In the genomic region with DNA sequence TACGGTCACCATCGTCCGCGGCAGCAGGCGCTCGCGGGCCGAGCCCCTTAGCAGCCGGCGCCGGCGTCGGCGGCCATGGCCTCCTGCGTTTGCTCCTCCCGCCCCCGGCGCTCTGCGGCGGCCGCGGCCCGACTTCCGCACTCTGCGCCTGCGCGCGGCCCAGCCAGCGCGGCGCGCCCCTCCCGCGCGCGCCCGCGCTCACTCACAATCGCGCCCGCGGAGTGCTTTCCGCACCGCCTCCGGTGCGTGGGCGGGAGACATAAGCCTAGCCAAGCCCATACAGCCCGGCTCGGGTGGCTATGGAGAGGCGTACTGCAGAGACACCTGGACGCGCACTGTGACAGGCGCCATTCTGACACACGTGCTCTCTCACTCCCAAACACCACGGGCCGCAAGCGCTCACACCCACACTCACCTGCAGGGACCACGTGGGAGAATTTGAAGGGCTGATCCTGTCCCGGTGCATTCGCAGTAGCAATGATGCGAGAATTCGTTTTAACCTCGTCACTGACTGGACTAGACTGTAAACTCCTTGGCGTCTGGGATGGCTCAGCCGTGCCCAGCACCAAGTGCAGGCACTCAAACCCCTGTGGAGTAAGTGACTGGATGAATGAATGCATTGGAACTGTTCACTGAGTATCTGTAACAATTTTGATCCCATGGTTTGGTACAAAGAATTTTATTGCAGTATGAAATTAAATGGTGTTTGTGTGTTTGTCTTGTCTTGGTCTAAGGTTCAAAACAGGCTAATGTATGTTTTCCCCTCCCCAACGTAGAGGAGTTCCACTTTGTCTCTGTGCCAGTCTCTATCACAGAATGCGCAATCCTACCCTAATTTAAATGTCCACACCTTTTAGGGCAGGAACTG, we compare ENCODE assay signal across 8 cellular contexts. TPM values are rescaled to one million over a fixed set of nuclear protein-coding genes. Genes with fewer than 3 reads are reported as not detected.
DNase-seq lines count a peak whose midpoint lies in the region; ATAC-seq, FAIRE-seq and TF ChIP-seq lines count a peak whose summit lies in the region.

A gene with protein sequence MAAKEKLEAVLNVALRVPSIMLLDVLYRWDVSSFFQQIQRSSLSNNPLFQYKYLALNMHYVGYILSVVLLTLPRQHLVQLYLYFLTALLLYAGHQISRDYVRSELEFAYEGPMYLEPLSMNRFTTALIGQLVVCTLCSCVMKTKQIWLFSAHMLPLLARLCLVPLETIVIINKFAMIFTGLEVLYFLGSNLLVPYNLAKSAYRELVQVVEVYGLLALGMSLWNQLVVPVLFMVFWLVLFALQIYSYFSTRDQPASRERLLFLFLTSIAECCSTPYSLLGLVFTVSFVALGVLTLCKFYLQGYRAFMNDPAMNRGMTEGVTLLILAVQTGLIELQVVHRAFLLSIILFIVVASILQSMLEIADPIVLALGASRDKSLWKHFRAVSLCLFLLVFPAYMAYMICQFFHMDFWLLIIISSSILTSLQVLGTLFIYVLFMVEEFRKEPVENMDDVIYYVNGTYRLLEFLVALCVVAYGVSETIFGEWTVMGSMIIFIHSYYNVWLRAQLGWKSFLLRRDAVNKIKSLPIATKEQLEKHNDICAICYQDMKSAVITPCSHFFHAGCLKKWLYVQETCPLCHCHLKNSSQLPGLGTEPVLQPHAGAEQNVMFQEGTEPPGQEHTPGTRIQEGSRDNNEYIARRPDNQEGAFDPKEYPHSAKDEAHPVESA (minus strand): TSS at position 116 of the 868 bp plus-strand sequence. CDS start 5,936 bp downstream, outside the sequence.

- CTCF ChIA-PET in A549 (lab: Yijun Ruan, JAX) = interaction anchor here (2.7 to 4.0 kb wide), 2 partner anchors 11 to 52 kb away, joined by 11 to 22 read pairs; no protein-coding TSS in a partner anchor

- peak; percentile 45; the same call in 1 of the 2 replicates for TF ChIP-seq POLR2A in A549 (IDR thresholded peaks at IDR 0.05; ENCODE audit: low read length)

- no peak; a peak in 1 of 5 replicates for TF ChIP-seq RAD21 in A549 (conservative IDR thresholded peaks at IDR 0.05 in 1 of 2, IDR thresholded peaks at IDR 0.05 in 1 of 2)

- POLR2A ChIA-PET in A549 (lab: Yijun Ruan, JAX) = interaction anchor here (1.9 to 2.3 kb wide), 2 partner anchors 31 to 53 kb away, joined by 5 to 14 read pairs; no protein-coding TSS in a partner anchor

- H3K27ac ChIP-seq in A549 = peak within 1 kb of the TSS; percentile 97 to 100

- H3K4me3 ChIP-seq in A549 = peak within 1 kb of the TSS; percentile 77
- peak within 1 kb of the TSS; percentile 79 for H3K4me3 ChIP-seq in WI38 (ENCODE audit: low read depth, low read length)
- H3K4me3 ChIP-seq in bronchial epithelial cell (ENCODE audit: low read depth, low read length) = peak within 1 kb of the TSS; percentile 94

- no peaks in the 10 kb centered on the region for H3K27me3 ChIP-seq in bronchial epithelial cell (ENCODE audit: control insufficient read depth, insufficient read depth, low read length)

- WGBS in A549 (ENCODE audit: missing lambda C conversion rate) = 1% methylated on average over 9 of the region's 67 CpGs

- TF ChIP-seq EP300 in A549 (IDR thresholded peaks at IDR 0.05) = no peak

- H3K36me3 ChIP-seq in bronchial epithelial cell (ENCODE audit: control insufficient read depth, insufficient read depth, low read length) = no peaks in the 10 kb centered on the region

- ATAC-seq in A549 (peak; percentile 74 to 80), GM18858 (IDR thresholded peaks at IDR 0.05; ENCODE audit: unreplicated experiment) (peak; percentile 63), HG03066 (IDR thresholded peaks at IDR 0.05; ENCODE audit: low read depth, unreplicated experiment) (peak; percentile 64)

- H3K4me1 ChIP-seq in A549 = peaks cover 27% of the 10 kb centered on the region

- no peaks in the 10 kb centered on the region for H3K9me3 ChIP-seq in A549

- DNase-seq in A549 (ENCODE audit: low read depth in 1 of 2, low spot score in 1 of 2) (peak; percentile 74 to 86), NCI-H2196 (lab: John Stamatoyannopoulos, UW; ENCODE audit: unreplicated experiment) (peak; percentile 81), bronchial epithelial cell (ENCODE audit: low read depth) (peak; percentile 83), iris pigment epithelial cell (ENCODE audit: low read depth) (peak; percentile 84)
- peak; percentile 95 for DNase-seq in stimulated activated CD4-positive, alpha-beta T cell treated with anti-CD3 and anti-CD28 coated beads, Interleukin-12 subunit alpha, Interleukin-12 subunit beta, amount 100 ng/mL, for 4 hours

- H3K4me2 ChIP-seq in A549 = peak within 1 kb of the TSS; percentile 94

- no peak for FAIRE-seq in A549 (lab: Jason Lieb, UNC)
- FAIRE-seq in bronchial epithelial cell (lab: Jason Lieb, UNC) = peak; percentile 95

- TF ChIP-seq CTCF in A549 (IDR thresholded peaks at IDR 0.05) (no peak), WI38 (IDR thresholded peaks at IDR 0.05; ENCODE audit: low read depth, low read length) (no peak), bronchial epithelial cell (IDR thresholded peaks at IDR 0.05; ENCODE audit: insufficient read depth, low read length, severe bottlenecking) (no peak)

TF ChIP-seq in A549, 52 proteins besides CTCF, POLR2A, EP300 and RAD21 (continues in another document):
- TF ChIP-seq RCOR1 (IDR thresholded peaks at IDR 0.05; ENCODE audit: low read depth, low read length) = no peak
- TF ChIP-seq POLR2AphosphoS2 (conservative IDR thresholded peaks at IDR 0.05; ENCODE audit: low read length) = no peak
- TF ChIP-seq CBX2 (IDR thresholded peaks at IDR 0.05; ENCODE audit: borderline replicate concordance, low read depth) = no peak
- TF ChIP-seq HEYL (CRISPR knock-in tag; IDR thresholded peaks at IDR 0.05) = peak; percentile 39; the same call in 1 of the 2 replicates
- no peak for TF ChIP-seq PHF8 (IDR thresholded peaks at IDR 0.05; ENCODE audit: borderline replicate concordance, low read depth)
- TF ChIP-seq HOXB5 (CRISPR knock-in tag; IDR thresholded peaks at IDR 0.05) = peak; percentile 48; the same call in 1 of the 2 replicates
- TF ChIP-seq, protein P1, sequence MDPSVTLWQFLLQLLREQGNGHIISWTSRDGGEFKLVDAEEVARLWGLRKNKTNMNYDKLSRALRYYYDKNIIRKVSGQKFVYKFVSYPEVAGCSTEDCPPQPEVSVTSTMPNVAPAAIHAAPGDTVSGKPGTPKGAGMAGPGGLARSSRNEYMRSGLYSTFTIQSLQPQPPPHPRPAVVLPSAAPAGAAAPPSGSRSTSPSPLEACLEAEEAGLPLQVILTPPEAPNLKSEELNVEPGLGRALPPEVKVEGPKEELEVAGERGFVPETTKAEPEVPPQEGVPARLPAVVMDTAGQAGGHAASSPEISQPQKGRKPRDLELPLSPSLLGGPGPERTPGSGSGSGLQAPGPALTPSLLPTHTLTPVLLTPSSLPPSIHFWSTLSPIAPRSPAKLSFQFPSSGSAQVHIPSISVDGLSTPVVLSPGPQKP (IDR thresholded peaks at IDR 0.05; ENCODE audit: low read depth, low read length) = no peak
- no peak for TF ChIP-seq FOSL2 (IDR thresholded peaks at IDR 0.05)
- no peak for TF ChIP-seq FOSL2 (CRISPR knock-in tag; IDR thresholded peaks at IDR 0.05)
- TF ChIP-seq, protein P2, sequence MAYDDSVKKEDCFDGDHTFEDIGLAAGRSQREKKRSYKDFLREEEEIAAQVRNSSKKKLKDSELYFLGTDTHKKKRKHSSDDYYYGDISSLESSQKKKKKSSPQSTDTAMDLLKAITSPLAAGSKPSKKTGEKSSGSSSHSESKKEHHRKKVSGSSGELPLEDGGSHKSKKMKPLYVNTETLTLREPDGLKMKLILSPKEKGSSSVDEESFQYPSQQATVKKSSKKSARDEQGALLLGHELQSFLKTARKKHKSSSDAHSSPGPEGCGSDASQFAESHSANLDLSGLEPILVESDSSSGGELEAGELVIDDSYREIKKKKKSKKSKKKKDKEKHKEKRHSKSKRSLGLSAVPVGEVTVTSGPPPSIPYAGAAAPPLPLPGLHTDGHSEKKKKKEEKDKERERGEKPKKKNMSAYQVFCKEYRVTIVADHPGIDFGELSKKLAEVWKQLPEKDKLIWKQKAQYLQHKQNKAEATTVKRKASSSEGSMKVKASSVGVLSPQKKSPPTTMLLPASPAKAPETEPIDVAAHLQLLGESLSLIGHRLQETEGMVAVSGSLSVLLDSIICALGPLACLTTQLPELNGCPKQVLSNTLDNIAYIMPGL (CRISPR knock-in tag; IDR thresholded peaks at IDR 0.05; ENCODE audit: borderline replicate concordance) = no peak
- TF ChIP-seq HDAC2 (IDR thresholded peaks at IDR 0.05) = 0 out of 2 replicates have a peak, but pooled peaks have one; percentile 48
- no peak for TF ChIP-seq NR3C1 (IDR thresholded peaks at IDR 0.05)
- TF ChIP-seq SMC3 (IDR thresholded peaks at IDR 0.05) = no peak; the same call in 2 of the 3 replicates
- no peak for TF ChIP-seq RFX5 (IDR thresholded peaks at IDR 0.05)
- no peak for TF ChIP-seq JUNB (IDR thresholded peaks at IDR 0.05)
- TF ChIP-seq, protein P3, sequence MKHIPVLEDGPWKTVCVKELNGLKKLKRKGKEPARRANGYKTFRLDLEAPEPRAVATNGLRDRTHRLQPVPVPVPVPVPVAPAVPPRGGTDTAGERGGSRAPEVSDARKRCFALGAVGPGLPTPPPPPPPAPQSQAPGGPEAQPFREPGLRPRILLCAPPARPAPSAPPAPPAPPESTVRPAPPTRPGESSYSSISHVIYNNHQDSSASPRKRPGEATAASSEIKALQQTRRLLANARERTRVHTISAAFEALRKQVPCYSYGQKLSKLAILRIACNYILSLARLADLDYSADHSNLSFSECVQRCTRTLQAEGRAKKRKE (CRISPR knock-in tag; IDR thresholded peaks at IDR 0.05; ENCODE audit: low read depth) = peak; percentile 82
- peak; percentile 47; the same call in 1 of the 2 replicates for TF ChIP-seq FOSB (CRISPR knock-in tag; IDR thresholded peaks at IDR 0.05)
- TF ChIP-seq SREBF2 (IDR thresholded peaks at IDR 0.05) = no peak
- TF ChIP-seq JUN (IDR thresholded peaks at IDR 0.05) = peak; percentile 59 to 67; a peak in 4 of 5 replicates
- TF ChIP-seq RNF2 (IDR thresholded peaks at IDR 0.05; ENCODE audit: borderline replicate concordance, low read depth) = peak; percentile 69; the same call in 1 of the 2 replicates
- peak; percentile 68; the same call in 1 of the 2 replicates for TF ChIP-seq NPAS2 (CRISPR knock-in tag; IDR thresholded peaks at IDR 0.05; ENCODE audit: borderline replicate concordance)

RNA-seq across cellular contexts. Expression of the gene that starts here (rescaled TPM):
- polyA plus RNA-seq in A549 (2011; rRNA removed) = 122 and 147 TPM in 2 replicates
- 38.4 and 45.0 TPM in 2 replicates for polyA plus RNA-seq in A549 (2012; cell fraction: cytosol; rRNA removed)
- 20.9 and 43.9 TPM in 2 replicates for polyA plus RNA-seq in A549 (2012; cell fraction: nucleus; rRNA removed)
- polyA plus RNA-seq in A549 (2017; fragmentation: RNase III; extraction: RNeasy Plus Mini Kit Qiagen cat#74134 plus additional on column Dnase treatment) = 120 to 146 TPM (median 137 TPM) in 3 replicates
- polyA minus RNA-seq in A549 (2011; rRNA and poly(A)+ RNA removed) = 82.2 and 83.3 TPM in 2 replicates
- total RNA-seq in bronchial epithelial cell = 84.2 and 160 TPM in 2 replicates

Comparison
In these comparisons a context has a peak if more than half of its experiments do, and no peak if none do; other contexts are left out.
1. Peak in every context shown above with its lines: DNase-seq, ATAC-seq, H3K4me3 ChIP-seq and H3K27ac ChIP-seq.